35 cellular contexts compared by ENCODE assay signal in the genomic region with DNA sequence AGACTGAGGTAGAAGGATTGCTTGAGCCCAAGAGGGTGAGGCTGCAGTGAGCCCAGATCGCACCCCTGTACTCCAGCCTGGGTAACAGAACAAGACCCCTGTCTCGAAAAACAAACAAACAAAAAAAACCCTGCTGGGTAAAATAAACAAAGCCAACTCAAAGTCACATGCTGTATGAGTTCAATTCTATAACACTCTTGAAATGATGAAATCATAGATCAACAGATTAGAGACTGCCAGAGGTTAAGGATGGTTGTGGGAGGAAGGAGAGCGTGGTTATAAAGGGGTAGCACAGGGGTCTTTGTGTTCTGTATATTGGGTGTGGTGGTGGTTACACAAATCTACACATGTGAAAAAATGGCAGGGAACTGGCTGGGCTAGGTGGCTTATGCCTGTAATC.
"Had no signal": no experiment of that assay in that cellular context is flagged by ENCODE, and none has a peak within 500 bp of the region (broad histone marks: within the 10 kb centered on the region; RNA-seq: fewer than 3 reads in every experiment).

No MANE protein-coding gene starts in this region.

- H3K4me3 Mint-ChIP-seq: activated B cell treated with CpG ODN at 0.5 μM for 24 hours; activated CD4-positive, alpha-beta memory T cell treated with anti-CD3 and anti-CD28 coated beads for 36 hours; activated CD4-positive, alpha-beta T cell treated with anti-CD3 and anti-CD28 coated beads, Interleukin-2, amount 10 ng/mL, durations not matched to agents 24 days and 14 days; activated CD8-positive, alpha-beta T cell treated with anti-CD3 and anti-CD28 coated beads for 36 hours; activated naive CD4-positive, alpha-beta T cell treated with anti-CD3 and anti-CD28 coated beads for 36 hours; activated naive CD8-positive, alpha-beta T cell treated with anti-CD3 and anti-CD28 coated beads for 36 hours; activated T-cell treated with anti-CD3 and anti-CD28 coated beads, Interleukin-2, amount 50 U/mL, for 4 hours; activated T-cell treated with anti-CD3 and anti-CD28 coated beads, Interleukin-2, amount 50 U/mL, for 72 hours; activated T-helper 1 cell treated with anti-CD3 and anti-CD28 coated beads, Interleukin-12 subunit alpha, Interleukin-12 subunit beta, Interleukin-2, Interleukin-4 antibody, amounts not matched to agents 30 ng/mL and 10 ng/mL and 1 ng/mL, durations not matched to agents 14 hours and 24 hours and 36 hours; activated T-helper 17 cell treated with anti-CD3 and anti-CD28 coated beads, Interleukin-2, amount 50 U/mL, for 72 hours; T-helper 2 cell treated with Interferon-gamma antibody and Interleukin-4, amounts not matched to agents 5 μg/mL and 100 μg/mL, for 36 hours had no signal

- ATAC-seq: activated CD8-positive, alpha-beta T cell treated with anti-CD3 and anti-CD28 coated beads for 36 hours; activated naive CD4-positive, alpha-beta T cell treated with anti-CD3 and anti-CD28 coated beads, Interleukin-2, amount 50 U/mL, for 72 hours; activated T-cell treated with anti-CD3 and anti-CD28 coated beads, Interleukin-2, amount 50 U/mL, for 4 hours; activated T-cell treated with anti-CD3 and anti-CD28 coated beads, Interleukin-2, amount 50 U/mL, for 72 hours; activated T-helper 17 cell treated with anti-CD3 and anti-CD28 coated beads, Interleukin-2, amount 50 U/mL, for 72 hours; body of pancreas had no signal

- H3K4me1 Mint-ChIP-seq: activated B cell treated with CpG ODN at 0.5 μM for 24 hours; activated CD4-positive, alpha-beta T cell treated with anti-CD3 and anti-CD28 coated beads, Interleukin-2, amount 10 ng/mL, durations not matched to agents 24 days and 14 days; activated naive CD8-positive, alpha-beta T cell treated with anti-CD3 and anti-CD28 coated beads for 36 hours; activated T-helper 17 cell treated with anti-CD3 and anti-CD28 coated beads, Interleukin-2, amount 50 U/mL, for 72 hours had no signal

- H3K27me3 ChIP-seq: adrenal gland, body of pancreas, brain microvascular endothelial cell had no signal

- H3K27ac ChIP-seq: adrenal gland, body of pancreas, brain microvascular endothelial cell, breast epithelium, VCaP had no signal

- H3K4me1 ChIP-seq: adrenal gland, body of pancreas, breast epithelium had no signal

- DNase-seq: activated B cell treated with CpG ODN at 0.5 μM for 24 hours; activated CD4-positive, alpha-beta memory T cell treated with anti-CD3 and anti-CD28 coated beads for 36 hours; activated CD4-positive, alpha-beta T cell treated with anti-CD3 and anti-CD28 coated beads for 4 hours; activated CD4-positive, alpha-beta T cell treated with anti-CD3 and anti-CD28 coated beads, Interleukin-2, amount 10 ng/mL, durations not matched to agents 24 days and 14 days; activated CD4-positive, alpha-beta T cell treated with anti-CD3 and anti-CD28 coated beads, Interleukin-2, amount 50 U/mL, for 1 hour; activated CD4-positive, alpha-beta T cell treated with anti-CD3 and anti-CD28 coated beads, Interleukin-2, amount 50 U/mL, for 4 hours; activated CD4-positive, CD25-positive, alpha-beta regulatory T cell treated with anti-CD3 and anti-CD28 coated beads, Interleukin-2, amount 50 U/mL, for 72 hours; activated CD8-positive, alpha-beta memory T cell treated with anti-CD3 and anti-CD28 coated beads, Interleukin-2, amount 50 U/mL, for 4 hours; activated CD8-positive, alpha-beta T cell treated with anti-CD3 and anti-CD28 coated beads for 36 hours; activated effector memory CD4-positive, alpha-beta T cell treated with anti-CD3 and anti-CD28 coated beads, Interleukin-2, amount 50 U/mL, for 16 hours; activated gamma-delta T cell treated with Interleukin-2 at 50 U/mL for 16 hours; activated naive CD4-positive, alpha-beta T cell; activated naive CD4-positive, alpha-beta T cell treated with anti-CD3 and anti-CD28 coated beads for 36 hours; activated naive CD4-positive, alpha-beta T cell treated with anti-CD3 and anti-CD28 coated beads, Interleukin-2, amount 50 U/mL, for 16 hours; activated naive CD8-positive, alpha-beta T cell treated with anti-CD3 and anti-CD28 coated beads for 36 hours; activated T-cell treated with anti-CD3 and anti-CD28 coated beads for 4 hours; activated T-cell treated with anti-CD3 and anti-CD28 coated beads, Interleukin-2, amount 50 U/mL, for 1 hour; activated T-cell treated with anti-CD3 and anti-CD28 coated beads, Interleukin-2, amount 50 U/mL, for 4 hours; activated T-cell treated with anti-CD3 and anti-CD28 coated beads, Interleukin-2, amount 50 U/mL, for 72 hours; adrenal gland; amniotic stem cell; body of pancreas; brain microvascular endothelial cell; central memory CD4-positive, alpha-beta T cell; T-helper 2 cell; T-helper 9 cell had no signal

- H3K27ac Mint-ChIP-seq: activated B cell treated with CpG ODN at 0.5 μM for 24 hours; activated CD4-positive, alpha-beta memory T cell treated with anti-CD3 and anti-CD28 coated beads for 36 hours; activated CD4-positive, alpha-beta T cell treated with anti-CD3 and anti-CD28 coated beads, Interleukin-2, amount 10 ng/mL, durations not matched to agents 24 days and 14 days; activated CD8-positive, alpha-beta T cell treated with anti-CD3 and anti-CD28 coated beads for 36 hours; activated naive CD4-positive, alpha-beta T cell treated with anti-CD3 and anti-CD28 coated beads for 36 hours; activated naive CD4-positive, alpha-beta T cell treated with anti-CD3 and anti-CD28 coated beads, Interleukin-2, amount 50 U/mL, for 72 hours; activated naive CD8-positive, alpha-beta T cell treated with anti-CD3 and anti-CD28 coated beads for 36 hours; activated T-cell treated with anti-CD3 and anti-CD28 coated beads, Interleukin-2, amount 50 U/mL, for 72 hours; activated T-helper 1 cell treated with anti-CD3 and anti-CD28 coated beads, Interleukin-12 subunit alpha, Interleukin-12 subunit beta, Interleukin-2, Interleukin-4 antibody, amounts not matched to agents 30 ng/mL and 10 ng/mL and 1 ng/mL, durations not matched to agents 14 hours and 24 hours and 36 hours; activated T-helper 17 cell treated with anti-CD3 and anti-CD28 coated beads, Interleukin-2, amount 50 U/mL, for 72 hours; T-helper 2 cell treated with Interferon-gamma antibody and Interleukin-4, amounts not matched to agents 5 μg/mL and 100 μg/mL, for 36 hours had no signal

- H3K9me3 ChIP-seq: adrenal gland, body of pancreas, breast epithelium had no signal

- FAIRE-seq: astrocyte, colon, TTC549 had no signal

- H3K36me3 ChIP-seq: adrenal gland, brain microvascular endothelial cell, breast epithelium had no signal

- H3K4me3 ChIP-seq: adrenal gland, body of pancreas, breast epithelium had no signal

- H3K36me3 Mint-ChIP-seq: activated CD4-positive, alpha-beta memory T cell treated with anti-CD3 and anti-CD28 coated beads for 36 hours; activated naive CD4-positive, alpha-beta T cell treated with anti-CD3 and anti-CD28 coated beads, Interleukin-2, amount 50 U/mL, for 72 hours; activated naive CD8-positive, alpha-beta T cell treated with anti-CD3 and anti-CD28 coated beads for 36 hours had no signal
